Comparison of ENCODE assay signal across 14 cellular contexts in the genomic region with DNA sequence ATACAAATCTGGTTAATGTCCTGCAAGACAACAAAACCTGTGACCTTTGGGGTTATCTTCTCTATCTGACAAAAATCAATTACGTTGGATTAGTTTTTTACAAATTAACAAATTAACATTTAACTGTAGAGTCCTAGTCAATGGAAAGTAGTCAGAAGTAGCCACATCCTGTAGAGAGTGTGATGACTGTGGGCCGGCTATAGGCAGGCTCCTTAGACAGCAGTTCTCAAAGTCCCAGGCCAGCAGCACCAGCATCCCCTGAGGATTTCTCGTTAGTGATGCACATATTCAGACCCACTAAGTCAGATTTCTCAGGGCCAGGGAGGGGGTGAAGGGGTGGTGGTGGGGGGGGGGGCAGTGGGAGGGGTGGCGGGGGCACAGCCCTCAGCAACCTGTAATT. TPM values are rescaled to one million over a fixed set of nuclear protein-coding genes. Genes with fewer than 3 reads are reported as not detected.
DNase-seq lines count a peak whose midpoint lies in the region; ATAC-seq lines count a peak whose summit lies in the region.
"Had no signal": no experiment of that assay in that cellular context is flagged by ENCODE, and none has a peak within 500 bp of the region (broad histone marks: within the 10 kb centered on the region; RNA-seq: fewer than 3 reads in every experiment).

No MANE protein-coding gene starts in this region.

- no peaks in the 10 kb centered on the region for H3K9me3 Mint-ChIP-seq in activated naive CD8-positive, alpha-beta T cell treated with anti-CD3 and anti-CD28 coated beads, Interleukin-2, amount 10 ng/mL, durations not matched to agents 7 days and 5 days
- no peaks in the 10 kb centered on the region for H3K9me3 Mint-ChIP-seq in activated naive CD8-positive, alpha-beta T cell treated with anti-CD3 and anti-CD28 coated beads, Interleukin-2, amount 50 U/mL, for 24 hours
- H3K9me3 Mint-ChIP-seq in T-helper 2 cell treated with Interferon-gamma antibody and Interleukin-4, amounts not matched to agents 5 μg/mL and 100 μg/mL, for 36 hours, result no peaks in the 10 kb centered on the region
- H3K9me3 Mint-ChIP-seq: CD4-positive, alpha-beta T cell; IgD-negative memory B cell had no signal

- no peak overlapping the region for H3K4me3 Mint-ChIP-seq in activated naive CD8-positive, alpha-beta T cell treated with anti-CD3 and anti-CD28 coated beads, Interleukin-2, amount 10 ng/mL, durations not matched to agents 7 days and 5 days
- H3K4me3 Mint-ChIP-seq in activated naive CD8-positive, alpha-beta T cell treated with anti-CD3 and anti-CD28 coated beads, Interleukin-2, amount 50 U/mL, for 24 hours, result no peak overlapping the region
- no peak overlapping the region for H3K4me3 Mint-ChIP-seq in T-helper 2 cell treated with Interferon-gamma antibody and Interleukin-4, amounts not matched to agents 5 μg/mL and 100 μg/mL, for 36 hours
- H3K4me3 Mint-ChIP-seq: B cell; CD4-positive, alpha-beta T cell; IgD-negative memory B cell had no signal

- peaks cover 9% of the 10 kb centered on the region for H3K4me1 Mint-ChIP-seq in activated naive CD8-positive, alpha-beta T cell treated with anti-CD3 and anti-CD28 coated beads, Interleukin-2, amount 10 ng/mL, durations not matched to agents 7 days and 5 days
- H3K4me1 Mint-ChIP-seq in activated naive CD8-positive, alpha-beta T cell treated with anti-CD3 and anti-CD28 coated beads, Interleukin-2, amount 50 U/mL, for 24 hours, result peaks cover 14% of the 10 kb centered on the region
- H3K4me1 Mint-ChIP-seq in T-helper 2 cell treated with Interferon-gamma antibody and Interleukin-4, amounts not matched to agents 5 μg/mL and 100 μg/mL, for 36 hours (ENCODE audit: low read depth), result no peaks in the 10 kb centered on the region

- ATAC-seq in activated naive CD8-positive, alpha-beta T cell treated with anti-CD3 and anti-CD28 coated beads, Interleukin-2, amount 10 ng/mL, durations not matched to agents 7 days and 5 days (ENCODE audit: low read depth), result peak; percentile 89
- no peak for ATAC-seq in activated naive CD8-positive, alpha-beta T cell treated with anti-CD3 and anti-CD28 coated beads, Interleukin-2, amount 50 U/mL, for 24 hours
- ATAC-seq: HCT116 had no signal

- DNase-seq in activated naive CD8-positive, alpha-beta T cell treated with anti-CD3 and anti-CD28 coated beads, Interleukin-2, amount 10 ng/mL, durations not matched to agents 7 days and 5 days, result no peak
- no peak for DNase-seq in activated naive CD8-positive, alpha-beta T cell treated with anti-CD3 and anti-CD28 coated beads, Interleukin-2, amount 50 U/mL, for 24 hours
- no peak for DNase-seq in T-helper 2 cell treated with Interferon-gamma antibody and Interleukin-4, amounts not matched to agents 5 μg/mL and 100 μg/mL, for 36 hours (ENCODE audit: low spot score)
- DNase-seq in islet precursor cell (peak; percentile 50), NCI-H2171 (lab: John Stamatoyannopoulos, UW) (no peak), GOT3 (lab: John Stamatoyannopoulos, UW) (no peak)
- DNase-seq in stimulated activated CD4-positive, alpha-beta T cell treated with anti-CD3 and anti-CD28 coated beads, Interleukin-4, amount 100 ng/mL, for 4 hours, result no peak
- DNase-seq: C1 segment of cervical spinal cord; Calu3; CD4-positive, alpha-beta T cell; DMS 273 treated with DMSO at 0.1 percent for 48 hours had no signal

- H3K36me3 Mint-ChIP-seq in activated naive CD8-positive, alpha-beta T cell treated with anti-CD3 and anti-CD28 coated beads, Interleukin-2, amount 10 ng/mL, durations not matched to agents 7 days and 5 days, result peaks cover 24% of the 10 kb centered on the region
- peaks cover 17% of the 10 kb centered on the region for H3K36me3 Mint-ChIP-seq in activated naive CD8-positive, alpha-beta T cell treated with anti-CD3 and anti-CD28 coated beads, Interleukin-2, amount 50 U/mL, for 24 hours (ENCODE audit: low read depth)
- H3K36me3 Mint-ChIP-seq in T-helper 2 cell treated with Interferon-gamma antibody and Interleukin-4, amounts not matched to agents 5 μg/mL and 100 μg/mL, for 36 hours (ENCODE audit: low read depth), result peaks cover 6% of the 10 kb centered on the region

- no peak overlapping the region for H3K27ac Mint-ChIP-seq in activated naive CD8-positive, alpha-beta T cell treated with anti-CD3 and anti-CD28 coated beads, Interleukin-2, amount 10 ng/mL, durations not matched to agents 7 days and 5 days
- no peak overlapping the region for H3K27ac Mint-ChIP-seq in activated naive CD8-positive, alpha-beta T cell treated with anti-CD3 and anti-CD28 coated beads, Interleukin-2, amount 50 U/mL, for 24 hours
- peak overlapping the region; percentile 36 for H3K27ac Mint-ChIP-seq in T-helper 2 cell treated with Interferon-gamma antibody and Interleukin-4, amounts not matched to agents 5 μg/mL and 100 μg/mL, for 36 hours
- H3K27ac Mint-ChIP-seq: B cell; CD4-positive, alpha-beta T cell; IgD-negative memory B cell had no signal

- no peaks in the 10 kb centered on the region for H3K27me3 Mint-ChIP-seq in activated naive CD8-positive, alpha-beta T cell treated with anti-CD3 and anti-CD28 coated beads, Interleukin-2, amount 10 ng/mL, durations not matched to agents 7 days and 5 days
- no peaks in the 10 kb centered on the region for H3K27me3 Mint-ChIP-seq in activated naive CD8-positive, alpha-beta T cell treated with anti-CD3 and anti-CD28 coated beads, Interleukin-2, amount 50 U/mL, for 24 hours
- no peaks in the 10 kb centered on the region for H3K27me3 Mint-ChIP-seq in T-helper 2 cell treated with Interferon-gamma antibody and Interleukin-4, amounts not matched to agents 5 μg/mL and 100 μg/mL, for 36 hours (ENCODE audit: low read depth)
- H3K27me3 Mint-ChIP-seq: B cell; CD4-positive, alpha-beta T cell; IgD-negative memory B cell had no signal

- POLR2A ChIA-PET in activated naive CD8-positive, alpha-beta T cell treated with anti-CD3 and anti-CD28 coated beads, Interleukin-2, amount 10 ng/mL, durations not matched to agents 7 days and 5 days (lab: Charles Lee), result no interaction called here

RNA-seq across cellular contexts. Expression of a gene that starts 37.2 kb away (rescaled TPM):
- total RNA-seq in activated naive CD8-positive, alpha-beta T cell treated with anti-CD3 and anti-CD28 coated beads, Interleukin-2, amount 10 ng/mL, durations not matched to agents 7 days and 5 days, result 1 to 10 TPM; 5.1 to 5.7 TPM

RNA-seq across cellular contexts. Expression of a gene that starts 42.1 kb away (rescaled TPM):
- 10 to 100 TPM; 75.7 to 82.8 TPM for total RNA-seq in activated naive CD8-positive, alpha-beta T cell treated with anti-CD3 and anti-CD28 coated beads, Interleukin-2, amount 10 ng/mL, durations not matched to agents 7 days and 5 days

RNA-seq across cellular contexts. Expression of a gene that starts 48.9 kb away (rescaled TPM):
- total RNA-seq in activated naive CD8-positive, alpha-beta T cell treated with anti-CD3 and anti-CD28 coated beads, Interleukin-2, amount 10 ng/mL, durations not matched to agents 7 days and 5 days, result 10 to 100 TPM; 13.4 to 19.2 TPM
